ENCODE assay signal across 8 cellular contexts in genomic region chr22:21384807-21385357, GRCh38. TPM values are rescaled to one million over a fixed set of nuclear protein-coding genes. Genes with fewer than 3 reads are reported as not detected.
A peak's percentile ranks its signal among the peaks of the same experiment; 100 is the strongest.
DNase-seq lines count a peak whose midpoint lies in the region; ATAC-seq and TF ChIP-seq lines count a peak whose summit lies in the region.
"Not testable (repeated sequence)": the region's sequence is repeated elsewhere in the genome, so short reads cannot be mapped to it uniquely, and the experiment has no call there.

No MANE protein-coding gene starts in this region.

- H3K4me3 Mint-ChIP-seq in WTC11 = not testable (repeated sequence)

- POLR2A ChIA-PET in WTC11 (lab: Charles Lee) = not testable (repeated sequence)

- WGBS in right lobe of liver (ENCODE audit: insufficient coverage, low coverage, low lambda C conversion rate, missing lambda C conversion rate) = no CpG with 5 or more reads among the region's 53 CpGs

- not testable (repeated sequence) for H3K36me3 ChIP-seq in right lobe of liver, upper lobe of right lung

- intact Hi-C loops in Right ventricle myocardium superior (cut with DNase I); right lobe of liver (cut with DNase I); upper lobe of right lung (cut with DNase I): not testable (repeated sequence)

- not testable (repeated sequence) for DNase-seq in WTC11 (ENCODE audit: low spot score); activated naive CD4-positive, alpha-beta T cell treated with anti-CD3 and anti-CD28 coated beads, Interleukin-2, amount 50 U/mL, for 72 hours (ENCODE audit: low spot score in 2 of 2); Right ventricle myocardium superior; right lobe of liver; omental fat pad (ENCODE audit: low spot score); upper lobe of right lung

- H3K4me3 ChIP-seq in right lobe of liver, upper lobe of right lung: not testable (repeated sequence)

- H3K4me1 ChIP-seq in right lobe of liver, upper lobe of right lung: not testable (repeated sequence)

- H3K27me3 Mint-ChIP-seq in WTC11 (ENCODE audit: low read depth) = not testable (repeated sequence)

- not testable (repeated sequence) for H3K9me3 Mint-ChIP-seq in WTC11; activated naive CD4-positive, alpha-beta T cell treated with anti-CD3 and anti-CD28 coated beads, Interleukin-2, amount 50 U/mL, for 72 hours

- not testable (repeated sequence) for TF ChIP-seq CTCF in WTC11 (IDR thresholded peaks at IDR 0.05); right lobe of liver (IDR thresholded peaks at IDR 0.05); omental fat pad (IDR thresholded peaks at IDR 0.05); upper lobe of right lung (IDR thresholded peaks at IDR 0.05)

- not testable (repeated sequence) for H3K36me3 Mint-ChIP-seq in WTC11; activated naive CD4-positive, alpha-beta T cell treated with anti-CD3 and anti-CD28 coated beads, Interleukin-2, amount 50 U/mL, for 72 hours

- not testable (repeated sequence) for H3K27me3 ChIP-seq in right lobe of liver, upper lobe of right lung

- not testable (repeated sequence) for H3K9me3 ChIP-seq in right lobe of liver, upper lobe of right lung

- not testable (repeated sequence) for TF ChIP-seq POLR2A in right lobe of liver (IDR thresholded peaks at IDR 0.05)

- not testable (repeated sequence) for H3K27ac Mint-ChIP-seq in WTC11; activated naive CD4-positive, alpha-beta T cell treated with anti-CD3 and anti-CD28 coated beads, Interleukin-2, amount 50 U/mL, for 72 hours

- H3K4me1 Mint-ChIP-seq in WTC11 = not testable (repeated sequence)

- ATAC-seq in GM21529 (IDR thresholded peaks at IDR 0.05; ENCODE audit: unreplicated experiment) (peak; percentile 17), HG03159 (IDR thresholded peaks at IDR 0.05; ENCODE audit: unreplicated experiment) (peak; percentile 23), WTC11 (peak; percentile 24), Right ventricle myocardium superior (ENCODE audit: poor library complexity) (peak; percentile 26), right lobe of liver (peak; percentile 44 to 57 (median 48)), omental fat pad (ENCODE audit: low FRiP score) (peak; percentile 16), upper lobe of right lung (peak; percentile 35)
- ATAC-seq in activated naive CD4-positive, alpha-beta T cell treated with anti-CD3 and anti-CD28 coated beads, Interleukin-2, amount 50 U/mL, for 72 hours = peak; percentile 52 to 56

- CTCF ChIA-PET in WTC11 (lab: Charles Lee) = not testable (repeated sequence)

- H3K27ac ChIP-seq in right lobe of liver, upper lobe of right lung: not testable (repeated sequence)

RNA-seq across cellular contexts. Expression of gene RIMBP3B, which starts 1.3 kb away (rescaled TPM):
- total RNA-seq in WTC11 (2021) (0.09 to 0.62 TPM (median 0.27 TPM) in 3 replicates), Right ventricle myocardium superior (not detected), right lobe of liver (under 1 TPM in 1 of 6 experiments, not detected in 5; 0.04 TPM), omental fat pad (not detected), upper lobe of right lung (0.09 TPM)
- total RNA-seq in activated naive CD4-positive, alpha-beta T cell treated with anti-CD3 and anti-CD28 coated beads, Interleukin-2, amount 50 U/mL, for 72 hours = under 1 TPM; 0.07 to 0.27 TPM

RNA-seq across cellular contexts. Expression of gene HIC2, which starts 32.3 kb away (rescaled TPM):
- total RNA-seq in WTC11 (2021) (30.4 to 33.3 TPM (median 31.2 TPM) in 3 replicates), Right ventricle myocardium superior (1.4 TPM), right lobe of liver (1 to 10 TPM in 5 of 6 experiments, under 1 TPM in 1; 0.88 to 1.9 (median 1.4) TPM), omental fat pad (1 to 10 TPM; 4.4 to 9.2 (median 5.6) TPM), upper lobe of right lung (5.1 TPM)
- 1 to 10 TPM; 6.0 to 6.8 TPM for total RNA-seq in activated naive CD4-positive, alpha-beta T cell treated with anti-CD3 and anti-CD28 coated beads, Interleukin-2, amount 50 U/mL, for 72 hours
